ENCODE assay signal across 22 cellular contexts in genomic region chr9:29144476-29144875, GRCh38.
DNase-seq lines count a peak whose midpoint lies in the region; ATAC-seq and TF ChIP-seq lines count a peak whose summit lies in the region.
"Had no signal": no experiment of that assay in that cellular context is flagged by ENCODE, and none has a peak within 500 bp of the region (broad histone marks: within the 10 kb centered on the region; RNA-seq: fewer than 3 reads in every experiment).

No MANE protein-coding gene starts in this region.

- H3K9me3 Mint-ChIP-seq in activated naive CD4-positive, alpha-beta T cell treated with anti-CD3 and anti-CD28 coated beads, Interleukin-2, amount 50 U/mL, for 72 hours, result peaks cover 15 to 19% of the 10 kb centered on the region in 2 donors

- DNase-seq in DMS53 (lab: John Stamatoyannopoulos, UW) (peak; percentile 42), DMS53 treated with DMSO at 0.1 percent for 48 hours (lab: John Stamatoyannopoulos, UW; ENCODE audit: unreplicated experiment) (no peak), NCI-H1105 treated with DMSO at 0.1 percent for 48 hours (lab: John Stamatoyannopoulos, UW) (peak; percentile 85), RKO (ENCODE audit: low spot score) (peak; percentile 5), fibroblast of villous mesenchyme (ENCODE audit: low read depth) (peak; percentile 2), HuH-7.5 (ENCODE audit: low spot score) (no peak)
- DNase-seq in activated naive CD4-positive, alpha-beta T cell treated with anti-CD3 and anti-CD28 coated beads, Interleukin-2, amount 50 U/mL, for 72 hours (ENCODE audit: low spot score in 2 of 2), result no peak
- DNase-seq: activated CD4-positive, alpha-beta T cell treated with anti-CD3 and anti-CD28 coated beads, Interleukin-2, amount 50 U/mL, for 4 hours; activated naive CD4-positive, alpha-beta T cell; activated T-cell treated with anti-CD3 and anti-CD28 coated beads, Interleukin-2, amount 50 U/mL, for 72 hours; adrenal gland; CD4-positive, CD25-positive, alpha-beta regulatory T cell; GOT3; kidney; lower lobe of right lung; MG63; nephron progenitor cell; ovary; Right ventricle myocardium superior; stimulated activated naive CD4-positive, alpha-beta T cell treated with Interleukin-2 at 50 U/mL for 16 hours; SW 1271 had no signal

- no peak overlapping the region for H3K4me3 ChIP-seq in fibroblast of villous mesenchyme (ENCODE audit: low read depth, low read length)
- H3K4me3 ChIP-seq: adrenal gland, lower lobe of right lung, MG63, ovary had no signal

- no peaks in the 10 kb centered on the region for H3K36me3 Mint-ChIP-seq in activated naive CD4-positive, alpha-beta T cell treated with anti-CD3 and anti-CD28 coated beads, Interleukin-2, amount 50 U/mL, for 72 hours
- H3K36me3 Mint-ChIP-seq: CD4-positive, CD25-positive, alpha-beta regulatory T cell had no signal

- TF ChIP-seq CTCF in fibroblast of villous mesenchyme (IDR thresholded peaks at IDR 0.05; ENCODE audit: insufficient read depth, low read depth, low read length), result no peak

- H3K27ac Mint-ChIP-seq in activated naive CD4-positive, alpha-beta T cell treated with anti-CD3 and anti-CD28 coated beads, Interleukin-2, amount 50 U/mL, for 72 hours, result no peak overlapping the region
- H3K27ac Mint-ChIP-seq: activated T-cell treated with anti-CD3 and anti-CD28 coated beads, Interleukin-2, amount 50 U/mL, for 72 hours; CD4-positive, CD25-positive, alpha-beta regulatory T cell; nephron progenitor cell had no signal

- no peak for ATAC-seq in activated naive CD4-positive, alpha-beta T cell treated with anti-CD3 and anti-CD28 coated beads, Interleukin-2, amount 50 U/mL, for 72 hours
- no peak for ATAC-seq in HG02852 (IDR thresholded peaks at IDR 0.05; ENCODE audit: unreplicated experiment)
- ATAC-seq: activated T-cell treated with anti-CD3 and anti-CD28 coated beads, Interleukin-2, amount 50 U/mL, for 72 hours; lower lobe of right lung had no signal

Comparison
In these comparisons a context has a peak if more than half of its experiments do, and no peak if none do; other contexts are left out.
1. DNase-seq: peak in DMS53 (single experiment), NCI-H1105 treated with DMSO at 0.1 percent for 48 hours (single experiment), RKO (single experiment) and fibroblast of villous mesenchyme (single experiment); none in DMS53 treated with DMSO at 0.1 percent for 48 hours (single experiment), activated naive CD4-positive, alpha-beta T cell treated with anti-CD3 and anti-CD28 coated beads, Interleukin-2, amount 50 U/mL, for 72 hours (0 of 2) and HuH-7.5 (single experiment).